1 cellular context compared by ENCODE assay signal in the genomic region with DNA sequence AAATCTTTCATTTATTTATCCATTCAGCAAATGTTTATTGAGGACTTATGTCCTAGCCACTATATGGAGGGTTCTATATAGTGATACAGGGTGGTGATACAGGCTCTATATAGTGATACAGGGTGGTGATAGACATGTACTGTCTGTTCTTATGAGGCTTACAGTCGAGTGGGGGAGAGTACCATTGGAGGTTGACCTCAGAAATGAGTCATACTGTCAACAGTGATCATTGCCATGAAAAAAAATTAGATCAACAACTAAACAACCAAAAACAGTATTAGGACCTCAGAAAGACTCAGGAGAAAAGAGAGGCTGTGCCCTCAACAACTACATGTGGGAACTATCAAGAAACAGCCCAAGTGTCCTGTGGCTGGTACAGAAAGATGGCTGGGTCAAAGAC.
A peak's percentile ranks its signal among the peaks of the same experiment; 100 is the strongest.
TF ChIP-seq lines count a peak whose summit lies in the region.

No MANE protein-coding gene starts in this region.

TF ChIP-seq in K562, 482 proteins besides CTCF, POLR2A, EP300 and RAD21:
- TF ChIP-seq PTRF (tag; IDR thresholded peaks at IDR 0.05) (no peak), SMARCE1 (IDR thresholded peaks at IDR 0.05) (peak; percentile 57; the same call in 1 of the 2 replicates), FOSL1 (tag; conservative IDR thresholded peaks at IDR 0.05) (peak; percentile 87), ZNF384 (IDR thresholded peaks at IDR 0.05; ENCODE audit: low read depth, low read length) (0 out of 2 replicates have a peak, but pooled peaks have one; percentile 21), ARID1B (IDR thresholded peaks at IDR 0.05) (peak; percentile 46; the same call in 1 of the 2 replicates), JUN (IDR thresholded peaks at IDR 0.05; ENCODE audit: borderline replicate concordance, low read depth, low read length) (peak; percentile 81; the same call in 1 of the 2 replicates), JUN (CRISPR knock-in tag; IDR thresholded peaks at IDR 0.05; ENCODE audit: borderline replicate concordance) (no peak), ZNF354B (CRISPR knock-in tag; IDR thresholded peaks at IDR 0.05) (no peak), ZNF589 (CRISPR knock-in tag; IDR thresholded peaks at IDR 0.05; ENCODE audit: low read depth) (no peak), FOXA3 (CRISPR knock-in tag; conservative IDR thresholded peaks at IDR 0.05 in 1 of 2, IDR thresholded peaks at IDR 0.05 in 1 of 2) (peak in 1 of 2 experiments; percentile 32; a peak in 2 of 4 replicates), SMARCA4 (IDR thresholded peaks at IDR 0.05) (peak; percentile 56; the same call in 1 of the 2 replicates), JUND (IDR thresholded peaks at IDR 0.05; ENCODE audit: borderline replicate concordance, low read depth, low read length) (peak; percentile 85), JUND (tag; IDR thresholded peaks at IDR 0.05; ENCODE audit: borderline replicate concordance, low read depth, low read length) (peak; percentile 79; the same call in 2 of the 3 replicates), NELFE (IDR thresholded peaks at IDR 0.05; ENCODE audit: insufficient read depth, insufficient read length) (no peak)
- TF ChIP-seq, protein P1, sequence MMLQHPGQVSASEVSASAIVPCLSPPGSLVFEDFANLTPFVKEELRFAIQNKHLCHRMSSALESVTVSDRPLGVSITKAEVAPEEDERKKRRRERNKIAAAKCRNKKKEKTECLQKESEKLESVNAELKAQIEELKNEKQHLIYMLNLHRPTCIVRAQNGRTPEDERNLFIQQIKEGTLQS (IDR thresholded peaks at IDR 0.05), result peak; percentile 72; the same call in 1 of the 2 replicates
- TF ChIP-seq, protein P1 (CRISPR knock-in tag; conservative IDR thresholded peaks at IDR 0.05), result no peak
- TF ChIP-seq, protein P2, sequence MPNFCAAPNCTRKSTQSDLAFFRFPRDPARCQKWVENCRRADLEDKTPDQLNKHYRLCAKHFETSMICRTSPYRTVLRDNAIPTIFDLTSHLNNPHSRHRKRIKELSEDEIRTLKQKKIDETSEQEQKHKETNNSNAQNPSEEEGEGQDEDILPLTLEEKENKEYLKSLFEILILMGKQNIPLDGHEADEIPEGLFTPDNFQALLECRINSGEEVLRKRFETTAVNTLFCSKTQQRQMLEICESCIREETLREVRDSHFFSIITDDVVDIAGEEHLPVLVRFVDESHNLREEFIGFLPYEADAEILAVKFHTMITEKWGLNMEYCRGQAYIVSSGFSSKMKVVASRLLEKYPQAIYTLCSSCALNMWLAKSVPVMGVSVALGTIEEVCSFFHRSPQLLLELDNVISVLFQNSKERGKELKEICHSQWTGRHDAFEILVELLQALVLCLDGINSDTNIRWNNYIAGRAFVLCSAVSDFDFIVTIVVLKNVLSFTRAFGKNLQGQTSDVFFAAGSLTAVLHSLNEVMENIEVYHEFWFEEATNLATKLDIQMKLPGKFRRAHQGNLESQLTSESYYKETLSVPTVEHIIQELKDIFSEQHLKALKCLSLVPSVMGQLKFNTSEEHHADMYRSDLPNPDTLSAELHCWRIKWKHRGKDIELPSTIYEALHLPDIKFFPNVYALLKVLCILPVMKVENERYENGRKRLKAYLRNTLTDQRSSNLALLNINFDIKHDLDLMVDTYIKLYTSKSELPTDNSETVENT (CRISPR knock-in tag; IDR thresholded peaks at IDR 0.05), result no peak
